1 cellular context compared by ENCODE assay signal in genomic region chr22:46010951-46011626, GRCh38.
A peak's percentile ranks its signal among the peaks of the same experiment; 100 is the strongest.
TF ChIP-seq lines count a peak whose summit lies in the region.

No MANE protein-coding gene starts in this region.

TF ChIP-seq in HepG2, 621 proteins besides CTCF, POLR2A, EP300 and RAD21 (continued from another document and continues in another):
- TF ChIP-seq ZFP36L1 (CRISPR knock-in tag; IDR thresholded peaks at IDR 0.05) (no peak), KLF12 (CRISPR knock-in tag; IDR thresholded peaks at IDR 0.05; ENCODE audit: borderline replicate concordance) (no peak), ZNF816 (CRISPR knock-in tag; IDR thresholded peaks at IDR 0.05; ENCODE audit: borderline replicate concordance) (no peak), ZNF292 (CRISPR knock-in tag; IDR thresholded peaks at IDR 0.05; ENCODE audit: borderline replicate concordance, low read depth) (peak; percentile 76; the same call in 1 of the 2 replicates), EZH2 (conservative IDR thresholded peaks at IDR 0.05; ENCODE audit: low read depth, low read length) (no peak), ZNF580 (CRISPR knock-in tag; IDR thresholded peaks at IDR 0.05; ENCODE audit: borderline replicate concordance, low read depth) (no peak), ZNF549 (CRISPR knock-in tag; IDR thresholded peaks at IDR 0.05) (no peak), RARG (CRISPR knock-in tag; IDR thresholded peaks at IDR 0.05; ENCODE audit: low read depth) (no peak), MXD1 (CRISPR knock-in tag; IDR thresholded peaks at IDR 0.05) (no peak), TEAD3 (CRISPR knock-in tag; optimal IDR thresholded peaks at IDR 0.05; ENCODE audit: borderline replicate concordance) (no peak), KAT8 (CRISPR knock-in tag; IDR thresholded peaks at IDR 0.05) (no peak), ZNF660 (CRISPR knock-in tag; IDR thresholded peaks at IDR 0.05; ENCODE audit: borderline replicate concordance, low read depth) (no peak), HOXA3 (CRISPR knock-in tag; IDR thresholded peaks at IDR 0.05) (peak; percentile 12; the same call in 1 of the 2 replicates), ZNF607 (CRISPR knock-in tag; IDR thresholded peaks at IDR 0.05; ENCODE audit: borderline replicate concordance) (no peak), ZKSCAN5 (CRISPR knock-in tag; IDR thresholded peaks at IDR 0.05) (no peak), MYC (CRISPR knock-in tag; IDR thresholded peaks at IDR 0.05; ENCODE audit: borderline replicate concordance) (peak; percentile 32; the same call in 1 of the 2 replicates), ZNF775 (CRISPR knock-in tag; IDR thresholded peaks at IDR 0.05; ENCODE audit: borderline replicate concordance) (no peak), NFKBIZ (CRISPR knock-in tag; IDR thresholded peaks at IDR 0.05) (no peak), EED (CRISPR knock-in tag; IDR thresholded peaks at IDR 0.05) (no peak), THAP7 (CRISPR knock-in tag; IDR thresholded peaks at IDR 0.05) (no peak), ZNF503 (CRISPR knock-in tag; IDR thresholded peaks at IDR 0.05) (no peak), ZNF121 (CRISPR knock-in tag; IDR thresholded peaks at IDR 0.05) (peak; percentile 81), ZNF513 (CRISPR knock-in tag; conservative IDR thresholded peaks at IDR 0.05) (no peak), NAIF1 (CRISPR knock-in tag; IDR thresholded peaks at IDR 0.05; ENCODE audit: borderline replicate concordance) (no peak), ELF3 (CRISPR knock-in tag; IDR thresholded peaks at IDR 0.05) (no peak), ZMYM2 (CRISPR knock-in tag; IDR thresholded peaks at IDR 0.05) (no peak), ZFP82 (CRISPR knock-in tag; IDR thresholded peaks at IDR 0.05; ENCODE audit: borderline replicate concordance) (no peak), ZHX2 (IDR thresholded peaks at IDR 0.05; ENCODE audit: low read depth) (no peak), ZHX2 (CRISPR knock-in tag; IDR thresholded peaks at IDR 0.05; ENCODE audit: borderline replicate concordance) (no peak), ZNF891 (CRISPR knock-in tag; IDR thresholded peaks at IDR 0.05) (no peak), ASH2L (IDR thresholded peaks at IDR 0.05; ENCODE audit: insufficient read length, low read depth, low read length) (no peak), MEIS1 (CRISPR knock-in tag; IDR thresholded peaks at IDR 0.05; ENCODE audit: borderline replicate concordance) (no peak), DDIT3 (CRISPR knock-in tag; IDR thresholded peaks at IDR 0.05) (no peak), HDAC1 (CRISPR knock-in tag; IDR thresholded peaks at IDR 0.05) (0 out of 2 replicates have a peak, but pooled peaks have one; percentile 33), SP140L (CRISPR knock-in tag; IDR thresholded peaks at IDR 0.05; ENCODE audit: borderline replicate concordance) (no peak), SMARCE1 (IDR thresholded peaks at IDR 0.05; ENCODE audit: borderline replicate concordance) (no peak)
- TF ChIP-seq, protein P1, sequence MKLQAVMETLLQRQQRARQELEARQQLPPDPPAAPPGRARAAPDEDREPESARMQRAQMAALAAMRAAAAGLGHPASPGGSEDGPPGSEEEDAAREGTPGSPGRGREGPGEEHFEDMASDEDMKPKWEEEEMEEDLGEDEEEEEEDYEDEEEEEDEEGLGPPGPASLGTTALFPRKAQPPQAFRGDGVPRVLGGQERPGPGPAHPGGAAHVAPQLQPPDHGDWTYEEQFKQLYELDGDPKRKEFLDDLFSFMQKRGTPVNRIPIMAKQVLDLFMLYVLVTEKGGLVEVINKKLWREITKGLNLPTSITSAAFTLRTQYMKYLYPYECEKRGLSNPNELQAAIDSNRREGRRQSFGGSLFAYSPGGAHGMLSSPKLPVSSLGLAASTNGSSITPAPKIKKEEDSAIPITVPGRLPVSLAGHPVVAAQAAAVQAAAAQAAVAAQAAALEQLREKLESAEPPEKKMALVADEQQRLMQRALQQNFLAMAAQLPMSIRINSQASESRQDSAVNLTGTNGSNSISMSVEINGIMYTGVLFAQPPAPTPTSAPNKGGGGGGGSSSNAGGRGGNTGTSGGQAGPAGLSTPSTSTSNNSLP (IDR thresholded peaks at IDR 0.05; ENCODE audit: low read depth, low read length), result no peak
- TF ChIP-seq, protein P2, sequence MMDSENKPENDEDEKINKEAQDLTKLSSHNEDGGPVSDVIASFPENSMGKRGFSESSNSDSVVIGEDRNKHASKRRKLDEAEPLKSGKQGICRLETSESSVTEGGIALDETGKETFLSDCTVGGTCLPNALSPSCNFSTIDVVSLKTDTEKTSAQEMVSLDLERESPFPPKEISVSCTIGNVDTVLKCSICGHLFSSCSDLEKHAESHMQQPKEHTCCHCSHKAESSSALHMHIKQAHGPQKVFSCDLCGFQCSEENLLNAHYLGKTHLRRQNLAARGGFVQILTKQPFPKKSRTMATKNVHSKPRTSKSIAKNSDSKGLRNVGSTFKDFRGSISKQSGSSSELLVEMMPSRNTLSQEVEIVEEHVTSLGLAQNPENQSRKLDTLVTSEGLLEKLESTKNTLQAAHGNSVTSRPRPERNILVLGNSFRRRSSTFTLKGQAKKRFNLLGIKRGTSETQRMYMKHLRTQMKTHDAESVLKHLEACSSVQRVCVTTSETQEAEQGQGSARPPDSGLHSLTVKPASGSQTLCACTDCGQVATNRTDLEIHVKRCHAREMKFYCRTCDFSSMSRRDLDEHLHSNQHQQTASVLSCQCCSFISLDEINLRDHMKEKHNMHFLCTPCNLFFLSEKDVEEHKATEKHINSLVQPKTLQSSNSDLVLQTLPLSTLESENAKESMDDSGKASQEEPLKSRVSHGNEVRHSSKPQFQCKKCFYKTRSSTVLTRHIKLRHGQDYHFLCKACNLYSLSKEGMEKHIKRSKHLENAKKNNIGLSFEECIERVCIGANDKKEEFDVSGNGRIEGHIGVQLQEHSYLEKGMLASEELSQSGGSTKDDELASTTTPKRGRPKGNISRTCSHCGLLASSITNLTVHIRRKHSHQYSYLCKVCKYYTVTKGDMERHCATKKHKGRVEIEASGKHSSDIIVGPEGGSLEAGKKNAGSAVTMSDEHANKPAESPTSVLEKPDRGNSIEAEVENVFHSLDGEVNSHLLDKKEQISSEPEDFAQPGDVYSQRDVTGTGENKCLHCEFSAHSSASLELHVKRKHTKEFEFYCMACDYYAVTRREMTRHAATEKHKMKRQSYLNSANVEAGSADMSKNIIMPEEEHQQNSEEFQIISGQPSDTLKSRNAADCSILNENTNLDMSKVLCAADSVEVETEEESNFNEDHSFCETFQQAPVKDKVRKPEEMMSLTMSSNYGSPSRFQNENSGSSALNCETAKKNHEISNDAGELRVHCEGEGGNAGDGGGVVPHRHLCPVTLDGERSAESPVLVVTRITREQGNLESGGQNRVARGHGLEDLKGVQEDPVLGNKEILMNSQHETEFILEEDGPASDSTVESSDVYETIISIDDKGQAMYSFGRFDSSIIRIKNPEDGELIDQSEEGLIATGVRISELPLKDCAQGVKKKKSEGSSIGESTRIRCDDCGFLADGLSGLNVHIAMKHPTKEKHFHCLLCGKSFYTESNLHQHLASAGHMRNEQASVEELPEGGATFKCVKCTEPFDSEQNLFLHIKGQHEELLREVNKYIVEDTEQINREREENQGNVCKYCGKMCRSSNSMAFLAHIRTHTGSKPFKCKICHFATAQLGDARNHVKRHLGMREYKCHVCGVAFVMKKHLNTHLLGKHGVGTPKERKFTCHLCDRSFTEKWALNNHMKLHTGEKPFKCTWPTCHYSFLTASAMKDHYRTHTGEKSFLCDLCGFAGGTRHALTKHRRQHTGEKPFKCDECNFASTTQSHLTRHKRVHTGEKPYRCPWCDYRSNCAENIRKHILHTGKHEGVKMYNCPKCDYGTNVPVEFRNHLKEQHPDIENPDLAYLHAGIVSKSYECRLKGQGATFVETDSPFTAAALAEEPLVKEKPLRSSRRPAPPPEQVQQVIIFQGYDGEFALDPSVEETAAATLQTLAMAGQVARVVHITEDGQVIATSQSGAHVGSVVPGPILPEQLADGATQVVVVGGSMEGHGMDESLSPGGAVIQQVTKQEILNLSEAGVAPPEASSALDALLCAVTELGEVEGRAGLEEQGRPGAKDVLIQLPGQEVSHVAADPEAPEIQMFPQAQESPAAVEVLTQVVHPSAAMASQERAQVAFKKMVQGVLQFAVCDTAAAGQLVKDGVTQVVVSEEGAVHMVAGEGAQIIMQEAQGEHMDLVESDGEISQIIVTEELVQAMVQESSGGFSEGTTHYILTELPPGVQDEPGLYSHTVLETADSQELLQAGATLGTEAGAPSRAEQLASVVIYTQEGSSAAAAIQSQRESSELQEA (CRISPR knock-in tag; IDR thresholded peaks at IDR 0.05; ENCODE audit: not compliant biosample characterization), result no peak
- TF ChIP-seq, protein P3, sequence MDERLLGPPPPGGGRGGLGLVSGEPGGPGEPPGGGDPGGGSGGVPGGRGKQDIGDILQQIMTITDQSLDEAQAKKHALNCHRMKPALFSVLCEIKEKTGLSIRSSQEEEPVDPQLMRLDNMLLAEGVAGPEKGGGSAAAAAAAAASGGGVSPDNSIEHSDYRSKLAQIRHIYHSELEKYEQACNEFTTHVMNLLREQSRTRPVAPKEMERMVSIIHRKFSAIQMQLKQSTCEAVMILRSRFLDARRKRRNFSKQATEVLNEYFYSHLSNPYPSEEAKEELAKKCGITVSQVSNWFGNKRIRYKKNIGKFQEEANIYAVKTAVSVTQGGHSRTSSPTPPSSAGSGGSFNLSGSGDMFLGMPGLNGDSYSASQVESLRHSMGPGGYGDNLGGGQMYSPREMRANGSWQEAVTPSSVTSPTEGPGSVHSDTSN (CRISPR knock-in tag; IDR thresholded peaks at IDR 0.05), result no peak
